In the genomic region with DNA sequence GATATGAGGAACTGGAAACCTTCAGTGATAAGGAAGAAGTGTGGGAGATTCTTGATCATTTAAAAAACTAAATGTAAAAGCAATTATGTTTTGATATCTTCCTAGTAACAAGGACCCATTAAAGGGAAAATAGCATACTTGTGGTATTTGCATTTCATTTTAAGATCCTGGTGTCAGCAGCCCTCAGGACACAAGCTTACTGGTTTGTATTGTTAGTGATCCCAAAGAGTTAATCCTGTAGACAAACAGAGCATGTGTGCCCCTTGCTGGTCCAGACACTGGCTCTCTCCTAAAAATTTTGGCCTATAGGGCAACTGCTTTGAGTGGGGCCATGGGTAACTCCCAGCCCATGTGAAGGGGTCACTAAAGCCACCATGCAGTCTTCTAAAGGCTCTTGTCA, we compare ENCODE assay signal across 26 cellular contexts.
"Had no signal": no experiment of that assay in that cellular context is flagged by ENCODE, and none has a peak within 500 bp of the region (broad histone marks: within the 10 kb centered on the region; RNA-seq: fewer than 3 reads in every experiment).

No MANE protein-coding gene starts in this region.

- H3K27me3 Mint-ChIP-seq: activated CD4-positive, alpha-beta T cell treated with anti-CD3 and anti-CD28 coated beads, Interleukin-2, amount 10 ng/mL, durations not matched to agents 7 days and 5 days; activated naive CD8-positive, alpha-beta T cell treated with anti-CD3 and anti-CD28 coated beads, Interleukin-2, amount 10 ng/mL, durations not matched to agents 7 days and 5 days; natural killer cell treated with Interleukin-12 subunit alpha and Interleukin-12 subunit beta and Interleukin-15 and Interleukin-18, amount 100 ng/mL, for 72 hours had no signal

- H3K4me1 Mint-ChIP-seq: activated CD4-positive, alpha-beta T cell treated with anti-CD3 and anti-CD28 coated beads, Interleukin-2, amount 10 ng/mL, durations not matched to agents 7 days and 5 days had no signal

- H3K4me1 ChIP-seq: foreskin keratinocyte, prostate gland, right atrium auricular region, upper lobe of left lung had no signal

- H2AFZ ChIP-seq: hepatocyte had no signal

- H3K4me3 Mint-ChIP-seq: activated CD4-positive, alpha-beta T cell treated with anti-CD3 and anti-CD28 coated beads, Interleukin-2, amount 10 ng/mL, durations not matched to agents 7 days and 5 days; activated naive CD4-positive, alpha-beta T cell treated with anti-CD3 and anti-CD28 coated beads for 36 hours; activated naive CD8-positive, alpha-beta T cell treated with anti-CD3 and anti-CD28 coated beads, Interleukin-2, amount 10 ng/mL, durations not matched to agents 7 days and 5 days; immature natural killer cell; natural killer cell treated with Interleukin-12 subunit alpha and Interleukin-12 subunit beta and Interleukin-15 and Interleukin-18, amount 100 ng/mL, for 72 hours had no signal

- H3K27ac Mint-ChIP-seq: activated CD4-positive, alpha-beta T cell treated with anti-CD3 and anti-CD28 coated beads, Interleukin-2, amount 10 ng/mL, durations not matched to agents 7 days and 5 days; activated naive CD4-positive, alpha-beta T cell treated with anti-CD3 and anti-CD28 coated beads for 36 hours; activated naive CD8-positive, alpha-beta T cell treated with anti-CD3 and anti-CD28 coated beads, Interleukin-2, amount 10 ng/mL, durations not matched to agents 7 days and 5 days; natural killer cell treated with Interleukin-12 subunit alpha and Interleukin-12 subunit beta and Interleukin-15 and Interleukin-18, amount 100 ng/mL, for 72 hours had no signal

- H3K9me3 ChIP-seq: neutrophil, ovary, prostate gland, right atrium auricular region, upper lobe of left lung had no signal

- H3K27ac ChIP-seq: foreskin keratinocyte, hepatocyte, neutrophil, ovary, prostate gland, right atrium auricular region, upper lobe of left lung, WERI-Rb-1 had no signal

- DNase-seq: activated CD4-positive, alpha-beta T cell treated with anti-CD3 and anti-CD28 coated beads, Interleukin-2, amount 10 ng/mL, durations not matched to agents 7 days and 5 days; activated CD4-positive, CD25-positive, alpha-beta regulatory T cell treated with anti-CD3 and anti-CD28 coated beads, Interleukin-2, amount 50 U/mL, for 72 hours; activated CD8-positive, alpha-beta memory T cell treated with anti-CD3 and anti-CD28 coated beads for 24 hours; activated CD8-positive, alpha-beta memory T cell treated with anti-CD3 and anti-CD28 coated beads, Interleukin-2, amount 50 U/mL, for 4 hours; activated naive CD4-positive, alpha-beta T cell treated with anti-CD3 and anti-CD28 coated beads for 36 hours; activated naive CD8-positive, alpha-beta T cell treated with anti-CD3 and anti-CD28 coated beads, Interleukin-2, amount 10 ng/mL, durations not matched to agents 7 days and 5 days; activated T-cell treated with anti-CD3 and anti-CD28 coated beads, Interleukin-2, amount 50 U/mL, for 48 hours; amygdala; caudate nucleus; dermis blood vessel endothelial cell; effector CD8-positive, alpha-beta T cell; immature natural killer cell; midbrain; ovary; stimulated activated CD4-positive, alpha-beta T cell treated with anti-CD3 and anti-CD28 coated beads, Interleukin-4, amount 100 ng/mL, for 24 hours; stimulated activated naive CD4-positive, alpha-beta T cell treated with Interleukin-2 at 50 U/mL for 16 hours; upper lobe of left lung; WERI-Rb-1 had no signal

- H3K4me3 ChIP-seq: hepatocyte, lung, ovary, prostate gland, right atrium auricular region, upper lobe of left lung had no signal

- H3K9me3 Mint-ChIP-seq: activated CD4-positive, alpha-beta T cell treated with anti-CD3 and anti-CD28 coated beads, Interleukin-2, amount 10 ng/mL, durations not matched to agents 7 days and 5 days; activated naive CD4-positive, alpha-beta T cell treated with anti-CD3 and anti-CD28 coated beads for 36 hours; activated naive CD8-positive, alpha-beta T cell treated with anti-CD3 and anti-CD28 coated beads, Interleukin-2, amount 10 ng/mL, durations not matched to agents 7 days and 5 days; immature natural killer cell; natural killer cell treated with Interleukin-12 subunit alpha and Interleukin-12 subunit beta and Interleukin-15 and Interleukin-18, amount 100 ng/mL, for 72 hours had no signal

- H3K27me3 ChIP-seq: foreskin keratinocyte, hepatocyte, neutrophil, ovary, right atrium auricular region, upper lobe of left lung had no signal

- H3K36me3 ChIP-seq: ovary had no signal

- ATAC-seq: left lobe of liver; natural killer cell treated with Interleukin-12 subunit alpha and Interleukin-12 subunit beta and Interleukin-15 and Interleukin-18, amount 100 ng/mL, for 72 hours had no signal

- H3K4me2 ChIP-seq: hepatocyte had no signal
